Comparison of ENCODE assay signal across 12 cellular contexts in genomic region chr3:35638640-35639250, GRCh38. TPM values are rescaled to one million over a fixed set of nuclear protein-coding genes. Genes with fewer than 3 reads are reported as not detected.
DNase-seq lines count a peak whose midpoint lies in the region; ATAC-seq and TF ChIP-seq lines count a peak whose summit lies in the region.
"Had no signal": no experiment of that assay in that cellular context is flagged by ENCODE, and none has a peak within 500 bp of the region (broad histone marks: within the 10 kb centered on the region; RNA-seq: fewer than 3 reads in every experiment).

No MANE protein-coding gene starts in this region.

- H3K4me3 ChIP-seq in GM23338 (peak overlapping the region; percentile 84), adipocyte (ENCODE audit: low read length) (peak overlapping the region; percentile 70), smooth muscle cell (peak overlapping the region; percentile 49)
- H3K4me3 ChIP-seq: uterus had no signal

- H2AFZ ChIP-seq in GM23338 (peak overlapping the region; percentile 97), smooth muscle cell (ENCODE audit: low read depth) (no peak overlapping the region)

- no peaks in the 10 kb centered on the region; the same call in 1 of the 2 replicates for H4K20me1 ChIP-seq in GM23338 (replicated peaks; ENCODE audit: insufficient read depth)
- H4K20me1 ChIP-seq in smooth muscle cell (ENCODE audit: low read depth), result no peaks in the 10 kb centered on the region

- no peak overlapping the region for H3K27ac ChIP-seq in GM23338 (ENCODE audit: low read depth)
- no peak overlapping the region for H3K27ac ChIP-seq in smooth muscle cell (ENCODE audit: low read depth)
- H3K27ac ChIP-seq: uterus had no signal

- H3K27me3 Mint-ChIP-seq in GM23338 (ENCODE audit: insufficient read depth, low read depth, poor library complexity), result peaks cover 35% of the 10 kb centered on the region

- peaks cover 5% of the 10 kb centered on the region for H3K9me3 Mint-ChIP-seq in GM23338

- no peak overlapping the region for H3K27ac Mint-ChIP-seq in GM23338

- H3K79me2 ChIP-seq in GM23338 (replicated peaks; ENCODE audit: insufficient read depth) (no peaks in the 10 kb centered on the region), smooth muscle cell (ENCODE audit: low read depth) (no peaks in the 10 kb centered on the region)

- peak; percentile 27 for ATAC-seq in GM23338
- ATAC-seq in HG03521 (IDR thresholded peaks at IDR 0.05; ENCODE audit: unreplicated experiment), result no peak
- ATAC-seq in HG02798 (IDR thresholded peaks at IDR 0.05; ENCODE audit: poor library complexity, unreplicated experiment), result no peak
- no peak for ATAC-seq in GM21619 (IDR thresholded peaks at IDR 0.05; ENCODE audit: unreplicated experiment)

- H3K4me3 Mint-ChIP-seq in GM23338, result peak overlapping the region; percentile 71

- no peak overlapping the region for H3K9ac ChIP-seq in adipocyte (ENCODE audit: low read length)
- no peak overlapping the region for H3K9ac ChIP-seq in smooth muscle cell (ENCODE audit: low read depth)

- peak; percentile 3 for DNase-seq in GM23338 (ENCODE audit: low spot score)
- DNase-seq in adipocyte (ENCODE audit: low read depth), result no peak
- peak; percentile 23 for DNase-seq in inferior parietal cortex (ENCODE audit: extremely low spot score)
- DNase-seq in smooth muscle cell (lab: John Stamatoyannopoulos, UW; ENCODE audit: unreplicated experiment), result no peak
- DNase-seq in NCI-H526 treated with DMSO at 0.1 percent for 48 hours (lab: John Stamatoyannopoulos, UW), result no peak
- DNase-seq: activated CD4-positive, alpha-beta T cell treated with anti-CD3 and anti-CD28 coated beads, Interleukin-2, amount 50 U/mL, for 1 hour; NCI-H1092; uterus had no signal

- no peaks in the 10 kb centered on the region for H3K36me3 ChIP-seq in GM23338 (ENCODE audit: insufficient read depth)
- no peaks in the 10 kb centered on the region for H3K36me3 ChIP-seq in adipocyte (ENCODE audit: control insufficient read depth, insufficient read depth, low read length, severe bottlenecking)
- no peaks in the 10 kb centered on the region for H3K36me3 ChIP-seq in smooth muscle cell (ENCODE audit: low read depth)
- H3K36me3 ChIP-seq: uterus had no signal

- peaks cover 11% of the 10 kb centered on the region for H3K4me1 Mint-ChIP-seq in GM23338

- H3F3A ChIP-seq in GM23338 (replicated peaks; ENCODE audit: low read depth) (no peaks in the 10 kb centered on the region), smooth muscle cell (ENCODE audit: low read depth) (no peaks in the 10 kb centered on the region)

- H3K9me2 ChIP-seq in GM23338 (ENCODE audit: insufficient read depth), result no peaks in the 10 kb centered on the region

- TF ChIP-seq CTCF in GM23338 (conservative IDR thresholded peaks at IDR 0.05; ENCODE audit: low read depth in 2 of 2) (no peak), smooth muscle cell (IDR thresholded peaks at IDR 0.05; ENCODE audit: borderline replicate concordance, insufficient read depth, poor library complexity, severe bottlenecking) (no peak)

- 36% methylated on average over 30 of the region's 31 CpGs for WGBS in smooth muscle cell (ENCODE audit: low lambda C conversion rate)

- peaks cover 56% of the 10 kb centered on the region for H3K27me3 ChIP-seq in GM23338 (ENCODE audit: insufficient read depth)
- H3K27me3 ChIP-seq in adipocyte (replicated peaks; ENCODE audit: control insufficient read depth, insufficient read depth, low read length), result peaks cover 38% of the 10 kb centered on the region
- H3K27me3 ChIP-seq in smooth muscle cell (ENCODE audit: low read depth), result peaks cover 80% of the 10 kb centered on the region

- H3K9me3 ChIP-seq in adipocyte (ENCODE audit: control insufficient read depth, low read length), result no peaks in the 10 kb centered on the region
- H3K9me3 ChIP-seq in smooth muscle cell (replicated peaks; ENCODE audit: low read depth), result no peaks in the 10 kb centered on the region
- H3K9me3 ChIP-seq: uterus had no signal

- H3K36me3 Mint-ChIP-seq in GM23338 (ENCODE audit: low read depth), result 0 out of 3 replicates have a peak, but pooled peaks cover 3% of the 10 kb centered on the region

- peak overlapping the region; percentile 90 for H3K4me2 ChIP-seq in GM23338
- H3K4me2 ChIP-seq in smooth muscle cell, result peak overlapping the region; percentile 84

- H3K4me1 ChIP-seq in GM23338 (ENCODE audit: insufficient read depth), result 0 out of 2 replicates have a peak, but pooled peaks cover 3% of the 10 kb centered on the region
- peaks cover 7% of the 10 kb centered on the region for H3K4me1 ChIP-seq in adipocyte (ENCODE audit: control insufficient read depth, insufficient read depth, low read length)
- no peaks in the 10 kb centered on the region for H3K4me1 ChIP-seq in smooth muscle cell (ENCODE audit: low read depth)
- H3K4me1 ChIP-seq: uterus had no signal

TF ChIP-seq in GM23338, 12 proteins besides CTCF, POLR2A, EP300 and RAD21:
- peak; percentile 52 for TF ChIP-seq EZH2 (IDR thresholded peaks at IDR 0.05; ENCODE audit: low read depth, unreplicated experiment)
- TF ChIP-seq, protein P1, sequence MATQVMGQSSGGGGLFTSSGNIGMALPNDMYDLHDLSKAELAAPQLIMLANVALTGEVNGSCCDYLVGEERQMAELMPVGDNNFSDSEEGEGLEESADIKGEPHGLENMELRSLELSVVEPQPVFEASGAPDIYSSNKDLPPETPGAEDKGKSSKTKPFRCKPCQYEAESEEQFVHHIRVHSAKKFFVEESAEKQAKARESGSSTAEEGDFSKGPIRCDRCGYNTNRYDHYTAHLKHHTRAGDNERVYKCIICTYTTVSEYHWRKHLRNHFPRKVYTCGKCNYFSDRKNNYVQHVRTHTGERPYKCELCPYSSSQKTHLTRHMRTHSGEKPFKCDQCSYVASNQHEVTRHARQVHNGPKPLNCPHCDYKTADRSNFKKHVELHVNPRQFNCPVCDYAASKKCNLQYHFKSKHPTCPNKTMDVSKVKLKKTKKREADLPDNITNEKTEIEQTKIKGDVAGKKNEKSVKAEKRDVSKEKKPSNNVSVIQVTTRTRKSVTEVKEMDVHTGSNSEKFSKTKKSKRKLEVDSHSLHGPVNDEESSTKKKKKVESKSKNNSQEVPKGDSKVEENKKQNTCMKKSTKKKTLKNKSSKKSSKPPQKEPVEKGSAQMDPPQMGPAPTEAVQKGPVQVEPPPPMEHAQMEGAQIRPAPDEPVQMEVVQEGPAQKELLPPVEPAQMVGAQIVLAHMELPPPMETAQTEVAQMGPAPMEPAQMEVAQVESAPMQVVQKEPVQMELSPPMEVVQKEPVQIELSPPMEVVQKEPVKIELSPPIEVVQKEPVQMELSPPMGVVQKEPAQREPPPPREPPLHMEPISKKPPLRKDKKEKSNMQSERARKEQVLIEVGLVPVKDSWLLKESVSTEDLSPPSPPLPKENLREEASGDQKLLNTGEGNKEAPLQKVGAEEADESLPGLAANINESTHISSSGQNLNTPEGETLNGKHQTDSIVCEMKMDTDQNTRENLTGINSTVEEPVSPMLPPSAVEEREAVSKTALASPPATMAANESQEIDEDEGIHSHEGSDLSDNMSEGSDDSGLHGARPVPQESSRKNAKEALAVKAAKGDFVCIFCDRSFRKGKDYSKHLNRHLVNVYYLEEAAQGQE (IDR thresholded peaks at IDR 0.05; ENCODE audit: unreplicated experiment), result no peak

RNA-seq across cellular contexts. Expression of gene ARPP21, which starts 0.6 kb away (rescaled TPM):
- not detected in 2 replicates for total RNA-seq in GM23338 (2014; rRNA removed; shearing (Covaris generic))
- polyA plus RNA-seq in GM23338 (2016; fragmentation: Nextera tagmentation; extraction: Ambion mirVana), result not detected in 2 replicates
- not detected in 2 replicates for total RNA-seq in smooth muscle cell
- not detected in 2 replicates for polyA plus RNA-seq in smooth muscle cell
- total RNA-seq: RPMI7951 had no signal

Comparison
In these comparisons a context has a peak if more than half of its experiments do, and no peak if none do; other contexts are left out.
1. DNase-seq: peak in GM23338 (single experiment) and inferior parietal cortex (single experiment); none in adipocyte (single experiment), smooth muscle cell (single experiment) and NCI-H526 treated with DMSO at 0.1 percent for 48 hours (single experiment).
2. Peak in every context shown above with its lines, with median percentiles within 50 percentile points of each other: H3K4me3 ChIP-seq.